21 cellular contexts compared by ENCODE assay signal in genomic region chr16:47234-47633, GRCh38. TPM values are rescaled to one million over a fixed set of nuclear protein-coding genes. Genes with fewer than 3 reads are reported as not detected.
DNase-seq lines count a peak whose midpoint lies in the region; ATAC-seq, FAIRE-seq and TF ChIP-seq lines count a peak whose summit lies in the region.
"Had no signal": no experiment of that assay in that cellular context is flagged by ENCODE, and none has a peak within 500 bp of the region (broad histone marks: within the 10 kb centered on the region; RNA-seq: fewer than 3 reads in every experiment).

No MANE protein-coding gene starts in this region.

- TF ChIP-seq CTCF in astrocyte (IDR thresholded peaks at IDR 0.05; ENCODE audit: insufficient read depth, low read depth, low read length) (no peak), BE2C (IDR thresholded peaks at IDR 0.05; ENCODE audit: low read depth, low read length) (no peak)

- H3K4me1 ChIP-seq in astrocyte (ENCODE audit: insufficient read depth, low read length) (no peaks in the 10 kb centered on the region), BE2C (no peaks in the 10 kb centered on the region)

- H3K27me3 ChIP-seq in astrocyte (ENCODE audit: insufficient read depth, low read length) (no peaks in the 10 kb centered on the region), BE2C (no peaks in the 10 kb centered on the region)
- H3K27me3 ChIP-seq: BLaER1, MG63 had no signal

- peaks cover 11% of the 10 kb centered on the region for H3K79me2 ChIP-seq in astrocyte (ENCODE audit: insufficient read depth, low read length)

- no peaks in the 10 kb centered on the region for H3K9me3 ChIP-seq in astrocyte (ENCODE audit: insufficient read depth, low read depth, low read length)
- no peaks in the 10 kb centered on the region for H3K9me3 ChIP-seq in BE2C
- H3K9me3 ChIP-seq: MG63 had no signal

- ATAC-seq in left ventricle myocardium superior: no peak
- ATAC-seq in stimulated activated naive B cell treated with anti-CD40 and anti-IgM and Interleukin-4, amounts not matched to agents 10 μg/mL and 1 μg/mL and 100 μg/mL, for 72 hours (replicated peaks): no peak
- ATAC-seq: HCT116 had no signal

- FAIRE-seq in astrocyte (lab: Jason Lieb, UNC): no peak
- FAIRE-seq: D721Med, GM19239 had no signal

- no peak overlapping the region for H3K4me2 ChIP-seq in astrocyte (ENCODE audit: low read length)
- H3K4me2 ChIP-seq: BLaER1 had no signal

- no peaks in the 10 kb centered on the region for H3K27me3 Mint-ChIP-seq in activated CD4-positive, alpha-beta memory T cell treated with anti-CD3 and anti-CD28 coated beads, Interleukin-2, amount 10 ng/mL, durations not matched to agents 7 days and 5 days
- no peaks in the 10 kb centered on the region for H3K27me3 Mint-ChIP-seq in activated CD4-positive, alpha-beta memory T cell treated with anti-CD3 and anti-CD28 coated beads for 36 hours
- H3K27me3 Mint-ChIP-seq in astrocyte (ENCODE audit: low read depth, unreplicated experiment): no peaks in the 10 kb centered on the region
- H3K27me3 Mint-ChIP-seq in stimulated activated naive B cell treated with anti-CD40 and anti-IgM and Interleukin-4, amounts not matched to agents 10 μg/mL and 1 μg/mL and 100 μg/mL, for 72 hours: no peaks in the 10 kb centered on the region
- H3K27me3 Mint-ChIP-seq: CD4-positive, CD25-positive, alpha-beta regulatory T cell had no signal

- no peak overlapping the region for H3K4me3 Mint-ChIP-seq in activated CD4-positive, alpha-beta memory T cell treated with anti-CD3 and anti-CD28 coated beads, Interleukin-2, amount 10 ng/mL, durations not matched to agents 7 days and 5 days
- H3K4me3 Mint-ChIP-seq in activated CD4-positive, alpha-beta memory T cell treated with anti-CD3 and anti-CD28 coated beads for 36 hours: no peak overlapping the region
- no peak overlapping the region for H3K4me3 Mint-ChIP-seq in astrocyte (ENCODE audit: unreplicated experiment)
- H3K4me3 Mint-ChIP-seq in stimulated activated naive B cell treated with anti-CD40 and anti-IgM and Interleukin-4, amounts not matched to agents 10 μg/mL and 1 μg/mL and 100 μg/mL, for 72 hours: no peak overlapping the region
- H3K4me3 Mint-ChIP-seq: CD4-positive, CD25-positive, alpha-beta regulatory T cell had no signal

- no peak for DNase-seq in activated CD4-positive, alpha-beta memory T cell treated with anti-CD3 and anti-CD28 coated beads, Interleukin-2, amount 10 ng/mL, durations not matched to agents 7 days and 5 days
- DNase-seq in activated CD4-positive, alpha-beta memory T cell treated with anti-CD3 and anti-CD28 coated beads for 36 hours: no peak
- DNase-seq in left ventricle myocardium superior: peak; percentile 6
- DNase-seq in cardiac septum (ENCODE audit: low spot score): no peak
- DNase-seq in astrocyte (ENCODE audit: low read depth): no peak
- no peak for DNase-seq in stimulated activated naive B cell treated with anti-CD40 and anti-IgM and Interleukin-4, amounts not matched to agents 10 μg/mL and 1 μg/mL and 100 μg/mL, for 72 hours
- no peak for DNase-seq in NOMO-1 treated with dmso at 0.1 percent for 144 hours (lab: John Stamatoyannopoulos, UW; ENCODE audit: unreplicated experiment)
- DNase-seq in BE2C: no peak
- DNase-seq: 8988T; ACHN; CD4-positive, CD25-positive, alpha-beta regulatory T cell; MG63; NCI-H2029; NCI-H446 treated with DMSO at 0.1 percent for 48 hours; NCI-H526; RPMI8226; SHP77 had no signal

- CTCF ChIA-PET in activated CD4-positive, alpha-beta memory T cell treated with anti-CD3 and anti-CD28 coated beads, Interleukin-2, amount 10 ng/mL, durations not matched to agents 7 days and 5 days (lab: Charles Lee): interaction anchor here (1.1 to 1.5 kb wide), 2 partner anchors 18 to 134 kb away, joined by 3 read pairs; no protein-coding TSS in a partner anchor
- CTCF ChIA-PET in activated CD4-positive, alpha-beta memory T cell treated with anti-CD3 and anti-CD28 coated beads for 36 hours (lab: Charles Lee): interaction anchor here (1.6 to 2.2 kb wide), 2 partner anchors 18 to 60 kb away, joined by 3 to 8 read pairs; no protein-coding TSS in a partner anchor

- H3K36me3 Mint-ChIP-seq in activated CD4-positive, alpha-beta memory T cell treated with anti-CD3 and anti-CD28 coated beads, Interleukin-2, amount 10 ng/mL, durations not matched to agents 7 days and 5 days (ENCODE audit: low read depth): peaks cover 61% of the 10 kb centered on the region
- H3K36me3 Mint-ChIP-seq in activated CD4-positive, alpha-beta memory T cell treated with anti-CD3 and anti-CD28 coated beads for 36 hours: peaks cover 43% of the 10 kb centered on the region
- peaks cover 24% of the 10 kb centered on the region for H3K36me3 Mint-ChIP-seq in astrocyte (ENCODE audit: low read depth, unreplicated experiment)
- H3K36me3 Mint-ChIP-seq in stimulated activated naive B cell treated with anti-CD40 and anti-IgM and Interleukin-4, amounts not matched to agents 10 μg/mL and 1 μg/mL and 100 μg/mL, for 72 hours: peaks cover 53 to 68% of the 10 kb centered on the region in 2 donors

- no peak overlapping the region for H3K27ac ChIP-seq in astrocyte (ENCODE audit: low read depth, low read length)
- H3K27ac ChIP-seq: BLaER1 had no signal

- H3K36me3 ChIP-seq in astrocyte (ENCODE audit: insufficient read depth, low read length) (peaks cover 12% of the 10 kb centered on the region), BE2C (peaks cover 60% of the 10 kb centered on the region)

- peaks cover 34% of the 10 kb centered on the region for H3K4me1 Mint-ChIP-seq in activated CD4-positive, alpha-beta memory T cell treated with anti-CD3 and anti-CD28 coated beads, Interleukin-2, amount 10 ng/mL, durations not matched to agents 7 days and 5 days
- H3K4me1 Mint-ChIP-seq in activated CD4-positive, alpha-beta memory T cell treated with anti-CD3 and anti-CD28 coated beads for 36 hours (ENCODE audit: low read depth): peaks cover 34% of the 10 kb centered on the region
- peaks cover 7% of the 10 kb centered on the region for H3K4me1 Mint-ChIP-seq in astrocyte (ENCODE audit: low read depth, unreplicated experiment)
- peaks cover 20 to 26% of the 10 kb centered on the region in 2 donors for H3K4me1 Mint-ChIP-seq in stimulated activated naive B cell treated with anti-CD40 and anti-IgM and Interleukin-4, amounts not matched to agents 10 μg/mL and 1 μg/mL and 100 μg/mL, for 72 hours

- peaks cover 3% of the 10 kb centered on the region for H4K20me1 ChIP-seq in astrocyte (ENCODE audit: insufficient read depth, low read length)

- intact Hi-C loops in activated CD4-positive, alpha-beta memory T cell treated with anti-CD3 and anti-CD28 coated beads for 36 hours (cut with micrococcal nuclease): no loop called here
- intact Hi-C loops in left ventricle myocardium superior (cut with micrococcal nuclease) (no loop called here), cardiac septum (cut with DNase I) (no loop called here)

- POLR2A ChIA-PET in activated CD4-positive, alpha-beta memory T cell treated with anti-CD3 and anti-CD28 coated beads, Interleukin-2, amount 10 ng/mL, durations not matched to agents 7 days and 5 days (lab: Charles Lee): no interaction called here
- POLR2A ChIA-PET in activated CD4-positive, alpha-beta memory T cell treated with anti-CD3 and anti-CD28 coated beads for 36 hours (lab: Charles Lee): no interaction called here

- peak overlapping the region; percentile 21 for H3K27ac Mint-ChIP-seq in activated CD4-positive, alpha-beta memory T cell treated with anti-CD3 and anti-CD28 coated beads, Interleukin-2, amount 10 ng/mL, durations not matched to agents 7 days and 5 days
- H3K27ac Mint-ChIP-seq in activated CD4-positive, alpha-beta memory T cell treated with anti-CD3 and anti-CD28 coated beads for 36 hours: no peak overlapping the region
- H3K27ac Mint-ChIP-seq in astrocyte (ENCODE audit: unreplicated experiment): peak overlapping the region; percentile 91
- peak overlapping the region; percentile 28 for H3K27ac Mint-ChIP-seq in stimulated activated naive B cell treated with anti-CD40 and anti-IgM and Interleukin-4, amounts not matched to agents 10 μg/mL and 1 μg/mL and 100 μg/mL, for 72 hours

- no peak overlapping the region for H2AFZ ChIP-seq in astrocyte (ENCODE audit: low read depth, low read length)

- H3K4me3 ChIP-seq in astrocyte (ENCODE audit: insufficient read depth, low read depth, low read length) (no peak overlapping the region), BE2C (ENCODE audit: low read depth, low read length) (no peak overlapping the region)
- H3K4me3 ChIP-seq: BLaER1, MG63 had no signal

- H3K9ac ChIP-seq in astrocyte (ENCODE audit: low read length): no peak overlapping the region
- H3K9ac ChIP-seq: BLaER1 had no signal

- H3K9me3 Mint-ChIP-seq in activated CD4-positive, alpha-beta memory T cell treated with anti-CD3 and anti-CD28 coated beads, Interleukin-2, amount 10 ng/mL, durations not matched to agents 7 days and 5 days: no peaks in the 10 kb centered on the region
- H3K9me3 Mint-ChIP-seq in activated CD4-positive, alpha-beta memory T cell treated with anti-CD3 and anti-CD28 coated beads for 36 hours: no peaks in the 10 kb centered on the region
- H3K9me3 Mint-ChIP-seq in astrocyte (ENCODE audit: unreplicated experiment): no peaks in the 10 kb centered on the region
- H3K9me3 Mint-ChIP-seq in stimulated activated naive B cell treated with anti-CD40 and anti-IgM and Interleukin-4, amounts not matched to agents 10 μg/mL and 1 μg/mL and 100 μg/mL, for 72 hours: no peaks in the 10 kb centered on the region
- H3K9me3 Mint-ChIP-seq: CD4-positive, CD25-positive, alpha-beta regulatory T cell had no signal

RNA-seq across cellular contexts. Expression of gene POLR3K, which starts 6.2 kb away (rescaled TPM):
- total RNA-seq in activated CD4-positive, alpha-beta memory T cell treated with anti-CD3 and anti-CD28 coated beads, Interleukin-2, amount 10 ng/mL, durations not matched to agents 7 days and 5 days: 10 to 100 TPM; 27.6 to 31.1 TPM
- 10 to 100 TPM; 39.9 to 45.3 TPM for total RNA-seq in activated CD4-positive, alpha-beta memory T cell treated with anti-CD3 and anti-CD28 coated beads for 36 hours
- total RNA-seq in left ventricle myocardium superior: 12.9 TPM
- 9.2 TPM for total RNA-seq in cardiac septum
- total RNA-seq in astrocyte: 9.6 and 12.2 TPM in 2 replicates
- polyA plus RNA-seq in BE2C (2012; ENCODE audit: insufficient read depth, insufficient read length, low read depth): 55.3 TPM

RNA-seq across cellular contexts. Expression of gene SNRNP25, which starts 6.4 kb away (rescaled TPM):
- total RNA-seq in activated CD4-positive, alpha-beta memory T cell treated with anti-CD3 and anti-CD28 coated beads, Interleukin-2, amount 10 ng/mL, durations not matched to agents 7 days and 5 days: 10 to 100 TPM; 29.7 to 33.4 TPM
- 10 to 100 TPM; 48.5 to 51.1 TPM for total RNA-seq in activated CD4-positive, alpha-beta memory T cell treated with anti-CD3 and anti-CD28 coated beads for 36 hours
- 72.8 TPM for total RNA-seq in left ventricle myocardium superior
- 45.6 TPM for total RNA-seq in cardiac septum
- total RNA-seq in astrocyte: 34.1 and 35.9 TPM in 2 replicates
- polyA plus RNA-seq in BE2C (2012; ENCODE audit: insufficient read depth, insufficient read length, low read depth): 80.0 TPM

RNA-seq across cellular contexts. Expression of gene RHBDF1, which starts 25.2 kb away (rescaled TPM):
- under 1 TPM; 0.18 to 0.23 TPM for total RNA-seq in activated CD4-positive, alpha-beta memory T cell treated with anti-CD3 and anti-CD28 coated beads, Interleukin-2, amount 10 ng/mL, durations not matched to agents 7 days and 5 days
- under 1 TPM in 1 of 2 experiments, not detected in 1; 0.43 TPM for total RNA-seq in activated CD4-positive, alpha-beta memory T cell treated with anti-CD3 and anti-CD28 coated beads for 36 hours
- 20.0 TPM for total RNA-seq in left ventricle myocardium superior
- total RNA-seq in cardiac septum: 31.4 TPM
- total RNA-seq in astrocyte: 45.6 and 55.5 TPM in 2 replicates
- polyA plus RNA-seq in BE2C (2012; ENCODE audit: insufficient read depth, insufficient read length, low read depth): 1.5 TPM
- polyA plus RNA-seq: CD4-positive, CD25-positive, alpha-beta regulatory T cell had no signal

RNA-seq across cellular contexts. Expression of gene MPG, which starts 30.8 kb away (rescaled TPM):
- total RNA-seq in activated CD4-positive, alpha-beta memory T cell treated with anti-CD3 and anti-CD28 coated beads, Interleukin-2, amount 10 ng/mL, durations not matched to agents 7 days and 5 days: 10 to 100 TPM; 59.9 to 64.3 TPM
- 10 to 100 TPM; 53.1 to 58.7 TPM for total RNA-seq in activated CD4-positive, alpha-beta memory T cell treated with anti-CD3 and anti-CD28 coated beads for 36 hours
- total RNA-seq in left ventricle myocardium superior (31.2 TPM), cardiac septum (33.6 TPM), astrocyte (56.5 and 62.7 TPM in 2 replicates)
- 40.8 TPM for polyA plus RNA-seq in BE2C (2012; ENCODE audit: insufficient read depth, insufficient read length, low read depth)

Comparison
In these comparisons a context has a peak if more than half of its experiments do, and no peak if none do; other contexts are left out.
1. RNA of gene RHBDF1, which starts 25.2 kb away (total RNA-seq): 45.6 to 55.5 TPM in astrocyte, 31.4 TPM in cardiac septum (single experiment) and 20.0 TPM in left ventricle myocardium superior (single experiment); 0.43 TPM in activated CD4-positive, alpha-beta memory T cell treated with anti-CD3 and anti-CD28 coated beads for 36 hours and 0.18 to 0.23 TPM in activated CD4-positive, alpha-beta memory T cell treated with anti-CD3 and anti-CD28 coated beads, Interleukin-2, amount 10 ng/mL, durations not matched to agents 7 days and 5 days; every median in the first group is over 10 times any median in the second.